In genomic region chr7:133853706-133854276, GRCh38 we compare ENCODE assay signal across 8 cellular contexts.
DNase-seq lines count a peak whose midpoint lies in the region; ATAC-seq, FAIRE-seq and TF ChIP-seq lines count a peak whose summit lies in the region.

No MANE protein-coding gene starts in this region.

- CTCF ChIA-PET in K562 (lab: Yijun Ruan, JAX; ENCODE audit: low intra/inter-chr PET ratio) = interaction anchor here (0.9 kb wide), 1 partner anchor 137 kb away, joined by 3 read pairs; no protein-coding TSS in a partner anchor

- TF ChIP-seq CTCF in K562 (IDR thresholded peaks at IDR 0.05 in 2 of 3, conservative IDR thresholded peaks at IDR 0.05 in 1 of 3; ENCODE audit: insufficient read depth in 2 of 3, low read depth in 1 of 3, low read length in 3 of 3) = peak; percentile 91 to 99 (median 99)
- peak; percentile 17 to 40 (median 25) for TF ChIP-seq CTCF in right lobe of liver (IDR thresholded peaks at IDR 0.05)

- no peaks in the 10 kb centered on the region for H3K27me3 ChIP-seq in BLaER1
- H3K27me3 ChIP-seq in K562 (ENCODE audit: control insufficient read depth in 2 of 2, insufficient read depth in 2 of 2, low read length in 2 of 2) = no peaks in the 10 kb centered on the region
- H3K27me3 ChIP-seq in right lobe of liver = no peaks in the 10 kb centered on the region

- in situ Hi-C loops in K562 (cut with MboI) = no loop called here

- intact Hi-C loops in K562 (cut with micrococcal nuclease) = loop anchor here (2.0 to 10.0 kb wide), 3 partner anchors 137 to 471 kb away; no protein-coding TSS in a partner anchor
- intact Hi-C loops in right lobe of liver (cut with DNase I) = no loop called here

- TF ChIP-seq EP300 in K562 (IDR thresholded peaks at IDR 0.05; ENCODE audit: low read length) = no peak

- H4K20me1 ChIP-seq in BLaER1 (peaks cover 10% of the 10 kb centered on the region; the same call in 1 of the 2 replicates), K562 (replicated peaks; ENCODE audit: control insufficient read depth, insufficient read depth, low read length) (no peaks in the 10 kb centered on the region; the same call in 1 of the 2 replicates)

- peak; percentile 8 for DNase-seq in NCI-H524 treated with DMSO at 0.1 percent for 48 hours (lab: John Stamatoyannopoulos, UW)
- peak; percentile 34 to 54 (median 43) for DNase-seq in K562 (ENCODE audit: extremely low read depth in 1 of 4, low spot score in 3 of 4)
- DNase-seq in right lobe of liver = no peak
- DNase-seq in NCI-H128 (lab: John Stamatoyannopoulos, UW; ENCODE audit: unreplicated experiment) = no peak
- no peak for DNase-seq in nucleus accumbens (lab: John Stamatoyannopoulos, UW)

- no peak for TF ChIP-seq POLR2A in K562 (conservative IDR thresholded peaks at IDR 0.05)
- TF ChIP-seq POLR2A in right lobe of liver (IDR thresholded peaks at IDR 0.05) = no peak

- no peak overlapping the region for H3K27ac ChIP-seq in BLaER1
- H3K27ac ChIP-seq in K562 (ENCODE audit: extremely low read depth, low read depth, low read length) = no peak overlapping the region
- no peak overlapping the region for H3K27ac ChIP-seq in right lobe of liver

- 21% methylated on average over 6 of the region's 6 CpGs for WGBS in K562 (ENCODE audit: insufficient coverage, low coverage, missing lambda C conversion rate)
- WGBS in right lobe of liver (ENCODE audit: insufficient coverage, low coverage, low lambda C conversion rate, missing lambda C conversion rate) = 58% methylated on average over 4 of the region's 6 CpGs

- TF ChIP-seq RAD21 in K562 (CRISPR knock-in tag; conservative IDR thresholded peaks at IDR 0.05 in 1 of 2, IDR thresholded peaks at IDR 0.05 in 1 of 2) = peak in 1 of 2 experiments; percentile 64; a peak in 3 of 4 replicates

- H3K4me2 ChIP-seq in BLaER1 = peak overlapping the region; percentile 36
- H3K4me2 ChIP-seq in K562 (ENCODE audit: insufficient read depth, low read length) = no peak overlapping the region

- H3K9ac ChIP-seq in BLaER1 = no peak overlapping the region
- no peak overlapping the region for H3K9ac ChIP-seq in K562 (ENCODE audit: insufficient read depth in 1 of 2, low read depth in 2 of 2, low read length in 2 of 2)

- H2AFZ ChIP-seq in K562 (ENCODE audit: low read depth, low read length) = no peak overlapping the region

- ATAC-seq in GM18498 (IDR thresholded peaks at IDR 0.05; ENCODE audit: unreplicated experiment) (peak; percentile 81), HG03175 (IDR thresholded peaks at IDR 0.05; ENCODE audit: unreplicated experiment) (peak; percentile 87), K562 (peak; percentile 96), right lobe of liver (peak; percentile 66 to 91 (median 79))

- H3K36me3 ChIP-seq in BLaER1 (peaks cover 14% of the 10 kb centered on the region), K562 (ENCODE audit: control insufficient read depth, insufficient read depth, low read length) (no peaks in the 10 kb centered on the region), right lobe of liver (no peaks in the 10 kb centered on the region)

- H3K4me3 ChIP-seq in BLaER1 = no peak overlapping the region
- H3K4me3 ChIP-seq in K562 = no peak overlapping the region
- no peak overlapping the region for H3K4me3 ChIP-seq in right lobe of liver

- POLR2A ChIA-PET in K562 (lab: Yijun Ruan, JAX) = no interaction called here

- H3K79me2 ChIP-seq in K562 (ENCODE audit: control insufficient read depth, insufficient read depth, low read length) = no peaks in the 10 kb centered on the region

- no peaks in the 10 kb centered on the region for H3K9me1 ChIP-seq in K562 (ENCODE audit: control insufficient read depth, insufficient read depth, low read length)

- H3K4me1 ChIP-seq in BLaER1 = peaks cover 11% of the 10 kb centered on the region
- no peaks in the 10 kb centered on the region for H3K4me1 ChIP-seq in K562 (replicated peaks in 1 of 2; ENCODE audit: control insufficient read depth in 2 of 2, insufficient read depth in 2 of 2, low read length in 2 of 2)
- no peaks in the 10 kb centered on the region for H3K4me1 ChIP-seq in right lobe of liver

- H3K9me3 ChIP-seq in BLaER1 (peaks cover 11% of the 10 kb centered on the region), K562 (replicated peaks; ENCODE audit: control insufficient read depth, insufficient read depth, low read depth, low read length) (no peaks in the 10 kb centered on the region), right lobe of liver (no peaks in the 10 kb centered on the region)

- BruUV-seq in K562 (replicated peaks; lab: Mats Ljungman, UMichigan) = no TSS peak

- peak; percentile 57 for FAIRE-seq in K562 (lab: Jason Lieb, UNC)

TF ChIP-seq in K562, 482 proteins besides CTCF, POLR2A, EP300 and RAD21:
- TF ChIP-seq CREM (IDR thresholded peaks at IDR 0.05; ENCODE audit: low read depth) = 0 out of 2 replicates have a peak, but pooled peaks have one; percentile 9
- TF ChIP-seq YY1 (IDR thresholded peaks at IDR 0.05; ENCODE audit: borderline replicate concordance in 1 of 3, control insufficient read depth in 1 of 3, extremely low read depth in 1 of 3, insufficient read depth in 3 of 3, insufficient read length in 1 of 3, insufficient replicate concordance in 2 of 3, low read depth in 1 of 3, low read length in 2 of 3) = peak in 1 of 3 experiments; percentile 14
- no peak for TF ChIP-seq ZNF707 (CRISPR knock-in tag; conservative IDR thresholded peaks at IDR 0.05)
- TF ChIP-seq TCF7 (IDR thresholded peaks at IDR 0.05; ENCODE audit: borderline replicate concordance) = 0 out of 2 replicates have a peak, but pooled peaks have one; percentile 32
- TF ChIP-seq CBFB (CRISPR knock-in tag; IDR thresholded peaks at IDR 0.05) = 0 out of 2 replicates have a peak, but pooled peaks have one; percentile 41

Comparison
In these comparisons a context has a peak if more than half of its experiments do, and no peak if none do; other contexts are left out.
1. DNase-seq: peak in NCI-H524 treated with DMSO at 0.1 percent for 48 hours (single experiment) and K562 (4 of 4); none in right lobe of liver (0 of 3), NCI-H128 (single experiment) and nucleus accumbens (0 of 56).
2. Peak in every context shown above with its lines, with median percentiles within 50 percentile points of each other: ATAC-seq.